8 cellular contexts compared by ENCODE assay signal in the genomic region with DNA sequence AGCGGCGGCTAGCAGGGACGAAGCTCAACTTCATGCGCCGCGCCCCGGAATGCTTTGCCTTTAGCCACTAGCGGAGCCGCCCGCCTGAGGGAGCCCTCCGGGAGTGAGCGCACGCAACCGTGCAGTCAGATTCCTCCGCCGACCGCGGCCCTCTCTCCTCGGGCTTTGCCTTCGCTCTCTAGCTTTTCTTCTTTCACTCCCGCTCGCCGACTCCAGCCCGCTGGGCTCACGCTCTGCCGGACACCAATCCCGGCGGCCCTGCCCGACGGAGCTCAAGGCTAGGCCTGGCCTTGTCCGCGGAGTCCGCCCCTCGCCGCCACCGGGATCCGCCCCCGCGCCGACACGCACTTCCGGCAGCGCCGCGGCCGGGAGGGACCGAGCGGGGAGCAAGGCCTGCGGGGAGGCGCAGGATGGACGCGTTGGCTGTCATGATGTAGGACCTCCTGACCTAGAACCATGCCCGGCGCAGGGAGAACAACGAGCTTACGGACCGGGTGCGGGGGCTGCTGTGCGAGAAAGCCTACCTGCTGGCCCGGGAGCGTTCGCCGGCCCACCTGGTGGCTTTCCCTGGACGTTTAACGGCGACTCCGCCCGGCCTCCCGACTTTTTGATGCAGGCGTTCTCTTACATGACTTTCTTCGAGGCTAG. TPM values are rescaled to one million over a fixed set of nuclear protein-coding genes. Genes with fewer than 3 reads are reported as not detected.
DNase-seq lines count a peak whose midpoint lies in the region; ATAC-seq and TF ChIP-seq lines count a peak whose summit lies in the region.

No MANE protein-coding gene starts in this region.

- peaks cover 0 to 5% (median 0%) of the 10 kb centered on the region in 3 donors for H3K9me3 Mint-ChIP-seq in T-cell

- peaks cover 51 to 65% (median 55%) of the 10 kb centered on the region in 3 donors for H3K4me1 Mint-ChIP-seq in T-cell

- H3K27me3 ChIP-seq in prostate gland (replicated peaks; ENCODE audit: insufficient read depth), result no peaks in the 10 kb centered on the region

- POLR2A ChIA-PET in T-cell (lab: Charles Lee), result interaction anchor here (0.5 to 2.5 kb wide), 8 partner anchors 9 to 285 kb away, joined by 3 to 64 read pairs (median 4); partner anchors contain the start of gene ZBTB14 (in 1 of the 2)

- WGBS in prostate gland, result under 1% methylated on average over 59 of the region's 71 CpGs

- TF ChIP-seq POLR2A in NB4 (IDR thresholded peaks at IDR 0.05; ENCODE audit: extremely low read depth, insufficient read length) (no peak), prostate gland (IDR thresholded peaks at IDR 0.05) (no peak)

- TF ChIP-seq CTCF in GM12864 (IDR thresholded peaks at IDR 0.05; ENCODE audit: low read depth, low read length, missing control alignments) (no peak), HFF-Myc (IDR thresholded peaks at IDR 0.05; ENCODE audit: low read depth, low read length, missing control alignments) (no peak), NB4 (IDR thresholded peaks at IDR 0.05; ENCODE audit: low read depth, low read length) (no peak), prostate gland (IDR thresholded peaks at IDR 0.05) (peak in 3 of 4 experiments; percentile 14 to 50 (median 48))

- no peaks in the 10 kb centered on the region for H3K36me3 ChIP-seq in prostate gland

- ATAC-seq in T-cell (replicated peaks in 1 of 4) (peak; percentile 87 to 93 (median 90)), left ventricle myocardium superior (peak; percentile 99)

- H3K4me3 ChIP-seq in GM12864 (ENCODE audit: low read depth, low read length) (peak overlapping the region; percentile 83), HFF-Myc (replicated peaks; ENCODE audit: low read depth, low read length) (peak overlapping the region; percentile 76), NB4 (ENCODE audit: low read depth, low read length) (peak overlapping the region; percentile 49), prostate gland (peak overlapping the region; percentile 73 to 74)

- peak overlapping the region; percentile 95 for H3K4me3 Mint-ChIP-seq in T-cell

- peaks cover 5% of the 10 kb centered on the region for H3K4me1 ChIP-seq in prostate gland (replicated peaks)

- DNase-seq in GM12864 (ENCODE audit: low read depth), result peak; percentile 70
- peak; percentile 52 for DNase-seq in HFF-Myc (ENCODE audit: extremely low read depth, low read depth)
- peak; percentile 72 for DNase-seq in NB4 (ENCODE audit: low read depth)
- DNase-seq in T-cell, result peak; percentile 64 to 93 (median 81)
- DNase-seq in amniotic stem cell (lab: John Stamatoyannopoulos, UW), result peak; percentile 62
- DNase-seq in left ventricle myocardium superior, result peak; percentile 93
- peak; percentile 84 for DNase-seq in prostate gland (ENCODE audit: low spot score)
- DNase-seq in ureter (ENCODE audit: low spot score), result peak; percentile 88

- peak overlapping the region; percentile 98 to 99 for H3K27ac ChIP-seq in prostate gland

- H3K36me3 Mint-ChIP-seq in T-cell, result peaks cover 28% of the 10 kb centered on the region

- peak overlapping the region; percentile 97 to 98 for H3K27ac Mint-ChIP-seq in T-cell

- CTCF ChIA-PET in T-cell (lab: Charles Lee), result interaction anchor here (0.9 to 3.3 kb wide), 4 partner anchors 12 to 79 kb away, joined by 3 to 38 read pairs (median 4); partner anchors contain the start of gene ZBTB14 (in 2 of the 2)

- no peaks in the 10 kb centered on the region for H3K9me3 ChIP-seq in prostate gland

- H3K27me3 Mint-ChIP-seq in T-cell, result peaks cover 0 to 7% of the 10 kb centered on the region in 2 donors

- intact Hi-C loops in left ventricle myocardium superior (cut with micrococcal nuclease) (loop anchor here (2.0 kb wide), 1 partner anchor 57 kb away; the partner anchor contains the start of gene ZBTB14), prostate gland (cut with DNase I) (loop anchor here (2.0 kb wide), 1 partner anchor 59 kb away; no protein-coding TSS in a partner anchor)

RNA-seq across cellular contexts. Expression of gene AKAIN1, which starts 40.8 kb away (rescaled TPM):
- total RNA-seq in T-cell, result not detected
- total RNA-seq in left ventricle myocardium superior, result not detected
- not detected for total RNA-seq in prostate gland
- total RNA-seq in ureter, result not detected

RNA-seq across cellular contexts. Expression of gene ZBTB14, which starts 57.7 kb away (rescaled TPM):
- total RNA-seq in T-cell, result 10 to 100 TPM; 26.3 to 41.8 (median 37.0) TPM
- total RNA-seq in left ventricle myocardium superior, result 8.5 TPM
- 10 to 100 TPM; 12.7 to 14.8 TPM for total RNA-seq in prostate gland
- 17.2 TPM for total RNA-seq in ureter

Comparison
In these comparisons a context has a peak if more than half of its experiments do, and no peak if none do; other contexts are left out.
1. Peak in every context shown above with its lines: DNase-seq, ATAC-seq, H3K4me3 ChIP-seq and H3K27ac ChIP-seq.
2. CTCF ChIP-seq: peak in prostate gland (3 of 4); none in GM12864 (single experiment), HFF-Myc (single experiment) and NB4 (single experiment).